Comparison of ENCODE assay signal across 24 cellular contexts in the genomic region with DNA sequence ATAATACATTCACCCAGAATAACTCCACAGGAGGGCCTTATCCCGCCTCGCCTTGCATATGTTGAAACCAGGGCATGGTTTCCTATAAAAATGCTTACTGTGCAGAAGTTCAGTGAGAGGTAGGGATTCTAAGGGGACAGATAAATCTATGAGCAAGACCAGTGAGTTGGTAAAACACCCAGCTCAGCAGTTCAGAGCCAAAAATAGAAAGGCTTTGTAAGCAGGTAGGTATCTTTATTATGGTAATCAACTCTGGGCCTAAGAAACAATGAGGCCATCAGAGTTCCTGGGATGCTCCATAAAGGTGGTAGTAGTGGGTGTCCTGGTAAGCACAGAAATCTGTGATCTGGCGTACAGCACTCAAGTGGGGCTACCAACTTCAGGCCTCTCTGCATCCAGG.
"Had no signal": no experiment of that assay in that cellular context is flagged by ENCODE, and none has a peak within 500 bp of the region (broad histone marks: within the 10 kb centered on the region; RNA-seq: fewer than 3 reads in every experiment).

No MANE protein-coding gene starts in this region.

- H3K4me1 ChIP-seq: colonic mucosa, pancreas, tibial nerve, uterus had no signal

- H3K9me3 ChIP-seq: colonic mucosa, neutrophil, pancreas, tibial nerve, uterus had no signal

- H3K4me1 Mint-ChIP-seq: activated CD4-positive, alpha-beta T cell treated with anti-CD3 and anti-CD28 coated beads, Interleukin-2, amount 10 ng/mL, durations not matched to agents 7 days and 5 days; natural killer cell had no signal

- H3K27me3 Mint-ChIP-seq: activated CD4-positive, alpha-beta T cell treated with anti-CD3 and anti-CD28 coated beads, Interleukin-2, amount 10 ng/mL, durations not matched to agents 7 days and 5 days; stimulated activated naive CD8-positive, alpha-beta T cell treated with anti-CD3 and anti-CD28 coated beads, Interleukin-15, Interleukin-2, amounts not matched to agents 100 ng/mL and 50 ng/mL, for 24 hours had no signal

- H3K4me3 Mint-ChIP-seq: activated CD4-positive, alpha-beta T cell treated with anti-CD3 and anti-CD28 coated beads, Interleukin-2, amount 10 ng/mL, durations not matched to agents 7 days and 5 days; activated naive CD4-positive, alpha-beta T cell treated with anti-CD3 and anti-CD28 coated beads for 36 hours; activated T-cell treated with anti-CD3 and anti-CD28 coated beads, Interleukin-2, amount 50 U/mL, for 4 hours; endodermal cell; natural killer cell; stimulated activated naive CD8-positive, alpha-beta T cell treated with anti-CD3 and anti-CD28 coated beads, Interleukin-15, Interleukin-2, amounts not matched to agents 100 ng/mL and 50 ng/mL, for 24 hours had no signal

- FAIRE-seq: keratinocyte, pancreas had no signal

- H3K9me3 Mint-ChIP-seq: activated CD4-positive, alpha-beta T cell treated with anti-CD3 and anti-CD28 coated beads, Interleukin-2, amount 10 ng/mL, durations not matched to agents 7 days and 5 days; activated T-cell treated with anti-CD3 and anti-CD28 coated beads, Interleukin-2, amount 50 U/mL, for 4 hours; endodermal cell; natural killer cell; stimulated activated naive CD8-positive, alpha-beta T cell treated with anti-CD3 and anti-CD28 coated beads, Interleukin-15, Interleukin-2, amounts not matched to agents 100 ng/mL and 50 ng/mL, for 24 hours had no signal

- H3K27me3 ChIP-seq: brain microvascular endothelial cell, colonic mucosa, neutrophil, pancreas, tibial nerve, uterus had no signal

- H3K27ac Mint-ChIP-seq: activated CD4-positive, alpha-beta T cell treated with anti-CD3 and anti-CD28 coated beads, Interleukin-2, amount 10 ng/mL, durations not matched to agents 7 days and 5 days; activated naive CD4-positive, alpha-beta T cell treated with anti-CD3 and anti-CD28 coated beads for 36 hours; endodermal cell; natural killer cell; stimulated activated naive CD8-positive, alpha-beta T cell treated with anti-CD3 and anti-CD28 coated beads, Interleukin-15, Interleukin-2, amounts not matched to agents 100 ng/mL and 50 ng/mL, for 24 hours had no signal

- H3K36me3 ChIP-seq: brain microvascular endothelial cell, colonic mucosa, neutrophil, pancreas, tibial nerve, uterus had no signal

- ATAC-seq: activated CD4-positive, CD25-positive, alpha-beta regulatory T cell treated with anti-CD3 and anti-CD28 coated beads, Interleukin-2, amount 50 U/mL, for 24 hours; activated T-cell treated with anti-CD3 and anti-CD28 coated beads, Interleukin-2, amount 50 U/mL, for 4 hours; left lobe of liver; natural killer cell; pancreas had no signal

- H3K27ac ChIP-seq: brain microvascular endothelial cell, colonic mucosa, epithelial cell of prostate, neutrophil, pancreas, tibial nerve, uterus had no signal

- H3K36me3 Mint-ChIP-seq: natural killer cell had no signal

- DNase-seq: activated CD4-positive, alpha-beta T cell treated with anti-CD3 and anti-CD28 coated beads, Interleukin-2, amount 10 ng/mL, durations not matched to agents 7 days and 5 days; activated CD8-positive, alpha-beta memory T cell treated with anti-CD3 and anti-CD28 coated beads, Interleukin-2, amount 50 U/mL, for 4 hours; activated naive CD4-positive, alpha-beta T cell treated with anti-CD3 and anti-CD28 coated beads for 36 hours; activated T-cell treated with anti-CD3 and anti-CD28 coated beads, Interleukin-2, amount 50 U/mL, for 4 hours; aorta; brain microvascular endothelial cell; central memory CD4-positive, alpha-beta T cell; colonic mucosa; endodermal cell; foreskin melanocyte; hypothalamus; natural killer cell; pancreas; stimulated activated CD4-positive, alpha-beta T cell treated with anti-CD3 and anti-CD28 coated beads, Interleukin-12 subunit alpha, Interleukin-12 subunit beta, amount 100 ng/mL, for 4 hours; stimulated activated CD4-positive, alpha-beta T cell treated with anti-CD3 and anti-CD28 coated beads, Interleukin-1b, Interleukin-23, amount 100 ng/mL, for 48 hours; uterus had no signal

- H3K4me3 ChIP-seq: colonic mucosa, lung, pancreas, tibial nerve, uterus had no signal
